Comparison of ENCODE assay signal across 14 cellular contexts in genomic region chr4:71487324-71487677, GRCh38.
DNase-seq lines count a peak whose midpoint lies in the region; ATAC-seq and TF ChIP-seq lines count a peak whose summit lies in the region.
"Had no signal": no experiment of that assay in that cellular context is flagged by ENCODE, and none has a peak within 500 bp of the region (broad histone marks: within the 10 kb centered on the region; RNA-seq: fewer than 3 reads in every experiment).

No MANE protein-coding gene starts in this region.

- 6 to 7% methylated on average over 2 of the region's 2 CpGs for WGBS in thyroid gland, 2 donors

- H3K4me2 ChIP-seq in fibroblast of lung (ENCODE audit: extremely low read depth, insufficient read depth, low read length) = no peak overlapping the region

- no peak overlapping the region for H3K4me3 ChIP-seq in fibroblast of lung (replicated peaks in 1 of 4; ENCODE audit: control extremely low read depth in 1 of 4, insufficient read depth in 1 of 4, low read depth in 3 of 4, low read length in 4 of 4)
- H3K4me3 ChIP-seq in thyroid gland (replicated peaks in 1 of 3) = no peak overlapping the region

- no peaks in the 10 kb centered on the region for H3K79me2 ChIP-seq in fibroblast of lung (ENCODE audit: control insufficient read depth, insufficient read depth, low read length)

- no peaks in the 10 kb centered on the region for H4K20me1 ChIP-seq in fibroblast of lung (ENCODE audit: control insufficient read depth, extremely low read depth, insufficient read depth, low read length)

- H3K9ac ChIP-seq in fibroblast of lung (ENCODE audit: insufficient read depth, low read length) = no peak overlapping the region

- H3K36me3 ChIP-seq in fibroblast of lung (ENCODE audit: control insufficient read depth, insufficient read depth, low read length) (no peaks in the 10 kb centered on the region), thyroid gland (no peaks in the 10 kb centered on the region)

- no peak for TF ChIP-seq CTCF in fibroblast of lung (conservative IDR thresholded peaks at IDR 0.05 in 1 of 2, IDR thresholded peaks at IDR 0.05 in 1 of 2; ENCODE audit: low read depth in 1 of 2, low read length in 2 of 2)
- no peak for TF ChIP-seq CTCF in nephron (IDR thresholded peaks at IDR 0.05; ENCODE audit: unreplicated experiment in 3 of 3)
- TF ChIP-seq CTCF in thyroid gland (IDR thresholded peaks at IDR 0.05) = no peak

- peaks cover 3% of the 10 kb centered on the region for H3K36me3 Mint-ChIP-seq in nephron (ENCODE audit: low read depth)
- H3K36me3 Mint-ChIP-seq: activated CD8-positive, alpha-beta memory T cell treated with anti-CD3 and anti-CD28 coated beads, Interleukin-2, amount 10 ng/mL, durations not matched to agents 7 days and 5 days; activated naive CD8-positive, alpha-beta T cell treated with anti-CD3 and anti-CD28 coated beads for 36 hours had no signal

- H3K27me3 Mint-ChIP-seq in nephron (ENCODE audit: low read depth) = peaks cover 4% of the 10 kb centered on the region
- H3K27me3 Mint-ChIP-seq: activated CD8-positive, alpha-beta memory T cell treated with anti-CD3 and anti-CD28 coated beads, Interleukin-2, amount 10 ng/mL, durations not matched to agents 7 days and 5 days; activated naive CD8-positive, alpha-beta T cell treated with anti-CD3 and anti-CD28 coated beads for 36 hours had no signal

- peak overlapping the region; percentile 40 for H2AFZ ChIP-seq in fibroblast of lung (ENCODE audit: low read length)

- H3K27me3 ChIP-seq in fibroblast of lung (ENCODE audit: control insufficient read depth, insufficient read depth, low read length) (no peaks in the 10 kb centered on the region), thyroid gland (no peaks in the 10 kb centered on the region)

- H3K9me3 Mint-ChIP-seq in nephron = peaks cover 14% of the 10 kb centered on the region
- H3K9me3 Mint-ChIP-seq: activated naive CD8-positive, alpha-beta T cell treated with anti-CD3 and anti-CD28 coated beads for 36 hours had no signal

- H3K27ac ChIP-seq in fibroblast of lung (ENCODE audit: insufficient read depth, low read length) (no peak overlapping the region), thyroid gland (peak overlapping the region; percentile 7 to 62 (median 44))

- H3K9me3 ChIP-seq in fibroblast of lung (ENCODE audit: control insufficient read depth, insufficient read depth, low read depth, low read length) (no peaks in the 10 kb centered on the region), thyroid gland (no peaks in the 10 kb centered on the region)

- H3K27ac Mint-ChIP-seq in nephron = peak overlapping the region; percentile 56 to 87 (median 85)
- H3K27ac Mint-ChIP-seq: activated CD8-positive, alpha-beta memory T cell treated with anti-CD3 and anti-CD28 coated beads, Interleukin-2, amount 10 ng/mL, durations not matched to agents 7 days and 5 days; activated naive CD8-positive, alpha-beta T cell treated with anti-CD3 and anti-CD28 coated beads for 36 hours had no signal

- DNase-seq in DMS 273 (lab: John Stamatoyannopoulos, UW; ENCODE audit: unreplicated experiment) (peak; percentile 35), DMS 273 treated with DMSO at 0.1 percent for 48 hours (lab: John Stamatoyannopoulos, UW) (no peak), fibroblast of lung (ENCODE audit: low read depth in 2 of 2) (no peak), thyroid gland (peak; percentile 35 to 39), NCI-H1417 treated with DMSO at 0.1 percent for 48 hours (lab: John Stamatoyannopoulos, UW) (no peak)
- DNase-seq: 8988T; activated CD8-positive, alpha-beta memory T cell treated with anti-CD3 and anti-CD28 coated beads, Interleukin-2, amount 10 ng/mL, durations not matched to agents 7 days and 5 days; activated naive CD8-positive, alpha-beta T cell treated with anti-CD3 and anti-CD28 coated beads for 36 hours; NCI-H1048; NCI-H526; RPMI8226 had no signal

- no peak for ATAC-seq in HG02623 (IDR thresholded peaks at IDR 0.05; ENCODE audit: unreplicated experiment)
- ATAC-seq in HG02870 (IDR thresholded peaks at IDR 0.05; ENCODE audit: unreplicated experiment) = no peak
- ATAC-seq: activated CD8-positive, alpha-beta memory T cell treated with anti-CD3 and anti-CD28 coated beads, Interleukin-2, amount 10 ng/mL, durations not matched to agents 7 days and 5 days had no signal

- intact Hi-C loops in thyroid gland (cut with DNase I) = no loop called here

- H3K4me1 Mint-ChIP-seq in nephron = peaks cover 13% of the 10 kb centered on the region
- H3K4me1 Mint-ChIP-seq: activated CD8-positive, alpha-beta memory T cell treated with anti-CD3 and anti-CD28 coated beads, Interleukin-2, amount 10 ng/mL, durations not matched to agents 7 days and 5 days; activated naive CD8-positive, alpha-beta T cell treated with anti-CD3 and anti-CD28 coated beads for 36 hours had no signal

- H3K4me1 ChIP-seq in fibroblast of lung (ENCODE audit: control insufficient read depth, extremely low read depth, insufficient read depth, low read length) (no peaks in the 10 kb centered on the region), thyroid gland (peaks cover 4 to 15% of the 10 kb centered on the region in 2 donors)

- no peak for TF ChIP-seq POLR2A in thyroid gland (IDR thresholded peaks at IDR 0.05)

- peak overlapping the region in 2 of 3 experiments; percentile 1 to 18 for H3K4me3 Mint-ChIP-seq in nephron
- H3K4me3 Mint-ChIP-seq: activated CD8-positive, alpha-beta memory T cell treated with anti-CD3 and anti-CD28 coated beads, Interleukin-2, amount 10 ng/mL, durations not matched to agents 7 days and 5 days; activated naive CD8-positive, alpha-beta T cell treated with anti-CD3 and anti-CD28 coated beads for 36 hours had no signal

Comparison
In these comparisons a context has a peak if more than half of its experiments do, and no peak if none do; other contexts are left out.
1. DNase-seq: peak in DMS 273 (single experiment) and thyroid gland (2 of 2); none in DMS 273 treated with DMSO at 0.1 percent for 48 hours (single experiment), fibroblast of lung (0 of 2) and NCI-H1417 treated with DMSO at 0.1 percent for 48 hours (single experiment).